8 cellular contexts compared by ENCODE assay signal in the genomic region with DNA sequence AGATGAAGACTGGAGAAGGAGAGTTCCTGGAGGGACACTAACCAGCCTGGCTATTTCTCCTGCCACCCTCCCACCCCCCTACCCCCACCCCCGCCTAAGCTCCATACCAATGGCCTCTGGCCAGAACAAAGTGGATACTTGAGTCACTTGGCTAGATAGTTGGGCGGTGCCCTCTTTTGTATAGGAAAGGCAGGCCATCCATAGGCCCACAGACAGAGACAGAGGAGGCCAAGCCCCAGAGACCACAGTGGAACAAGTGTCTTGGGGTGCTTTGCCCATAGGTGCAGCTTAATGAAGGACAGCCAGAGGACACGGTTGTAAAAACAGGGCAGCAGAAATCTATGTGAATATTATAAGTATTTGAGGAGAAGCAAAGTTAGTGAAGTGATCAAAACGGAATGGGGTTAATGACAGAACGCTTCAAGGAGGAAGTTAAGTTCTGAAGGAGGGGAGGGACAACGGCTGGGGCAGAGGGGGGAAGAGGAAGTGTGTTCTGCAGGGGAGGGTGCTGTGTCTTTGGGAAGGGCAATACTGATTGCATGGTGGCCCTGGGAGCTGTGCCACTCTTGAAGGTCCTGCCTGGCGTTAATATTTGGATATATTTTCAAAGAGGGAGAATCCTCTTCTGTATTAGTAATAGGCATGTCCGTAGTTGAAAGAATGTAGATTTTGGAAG. TPM values are rescaled to one million over a fixed set of nuclear protein-coding genes. Genes with fewer than 3 reads are reported as not detected.
A peak's percentile ranks its signal among the peaks of the same experiment; 100 is the strongest.
DNase-seq lines count a peak whose midpoint lies in the region; ATAC-seq and TF ChIP-seq lines count a peak whose summit lies in the region.

No MANE protein-coding gene starts in this region.

- peak overlapping the region; percentile 88 to 98 (median 94) for H3K27ac ChIP-seq in BLaER1 treated with 17β-estradiol and CSF1 and Interleukin-3, amounts not matched to agents 10 nM and 100 nM
- H3K27ac ChIP-seq in prostate gland, result no peak overlapping the region

- H3K4me2 ChIP-seq in BLaER1 treated with 17β-estradiol and CSF1 and Interleukin-3, amounts not matched to agents 10 nM and 100 nM, result peak overlapping the region; percentile 89 to 100 (median 98)

- no peaks in the 10 kb centered on the region for H3K27me3 ChIP-seq in BLaER1 treated with 17β-estradiol and CSF1 and Interleukin-3, amounts not matched to agents 10 nM and 100 nM
- H3K27me3 ChIP-seq in prostate gland (replicated peaks; ENCODE audit: insufficient read depth), result no peaks in the 10 kb centered on the region

- POLR2A ChIA-PET in activated CD8-positive, alpha-beta T cell treated with anti-CD3 and anti-CD28 coated beads for 36 hours (lab: Charles Lee), result interaction anchor here (0.6 to 3.8 kb wide), 15 partner anchors 8 to 208 kb away, joined by 3 to 26 read pairs (median 4); a partner anchor contains a TSS

- peaks cover 26 to 96% (median 84%) of the 10 kb centered on the region in 11 experiments; a peak in 21 of 22 replicates for H4K20me1 ChIP-seq in BLaER1 treated with 17β-estradiol and CSF1 and Interleukin-3, amounts not matched to agents 10 nM and 100 nM

- H3K9ac ChIP-seq in BLaER1 treated with 17β-estradiol and CSF1 and Interleukin-3, amounts not matched to agents 10 nM and 100 nM, result peak overlapping the region; percentile 81 to 92 (median 86)

- CTCF ChIA-PET in activated CD8-positive, alpha-beta T cell treated with anti-CD3 and anti-CD28 coated beads for 36 hours (lab: Charles Lee), result interaction anchor here (0.9 to 2.4 kb wide), 8 partner anchors 9 to 105 kb away, joined by 3 to 12 read pairs (median 4); no protein-coding TSS in a partner anchor

- H3K4me3 Mint-ChIP-seq in activated CD8-positive, alpha-beta T cell treated with anti-CD3 and anti-CD28 coated beads for 36 hours, result peak overlapping the region; percentile 59
- peak overlapping the region; percentile 43 for H3K4me3 Mint-ChIP-seq in nephron progenitor cell
- H3K4me3 Mint-ChIP-seq in HFFc6, result no peak overlapping the region

- no peaks in the 10 kb centered on the region for H3K9me3 Mint-ChIP-seq in activated CD8-positive, alpha-beta T cell treated with anti-CD3 and anti-CD28 coated beads for 36 hours
- H3K9me3 Mint-ChIP-seq in nephron progenitor cell, result no peaks in the 10 kb centered on the region
- no peaks in the 10 kb centered on the region for H3K9me3 Mint-ChIP-seq in HFFc6

- TF ChIP-seq CTCF in activated CD8-positive, alpha-beta T cell treated with anti-CD3 and anti-CD28 coated beads for 36 hours (IDR thresholded peaks at IDR 0.05), result no peak
- no peak for TF ChIP-seq CTCF in nephron progenitor cell (IDR thresholded peaks at IDR 0.05)
- TF ChIP-seq CTCF in prostate gland (IDR thresholded peaks at IDR 0.05), result no peak
- TF ChIP-seq CTCF in HFFc6 (IDR thresholded peaks at IDR 0.05), result no peak

- H3K4me1 Mint-ChIP-seq in activated CD8-positive, alpha-beta T cell treated with anti-CD3 and anti-CD28 coated beads for 36 hours (ENCODE audit: low read depth), result peaks cover 96% of the 10 kb centered on the region
- peaks cover 89% of the 10 kb centered on the region for H3K4me1 Mint-ChIP-seq in nephron progenitor cell
- H3K4me1 Mint-ChIP-seq in HFFc6 (ENCODE audit: low read depth), result peaks cover 41% of the 10 kb centered on the region

- peak; percentile 57 for DNase-seq in activated CD8-positive, alpha-beta T cell treated with anti-CD3 and anti-CD28 coated beads for 36 hours
- DNase-seq in nephron progenitor cell (no peak), prostate gland (ENCODE audit: low spot score) (no peak), HFFc6 (no peak), glomerular visceral epithelial cell (ENCODE audit: extremely low spot score) (no peak)

- peaks cover 95 to 100% (median 99%) of the 10 kb centered on the region in 10 experiments for H3K4me1 ChIP-seq in BLaER1 treated with 17β-estradiol and CSF1 and Interleukin-3, amounts not matched to agents 10 nM and 100 nM
- H3K4me1 ChIP-seq in prostate gland (replicated peaks), result no peaks in the 10 kb centered on the region

- 73% methylated on average over 8 of the region's 8 CpGs for WGBS in prostate gland

- H3K4me3 ChIP-seq in BLaER1 treated with 17β-estradiol and CSF1 and Interleukin-3, amounts not matched to agents 10 nM and 100 nM, result peak overlapping the region; percentile 24 to 66 (median 49); a peak in 18 of 20 replicates
- H3K4me3 ChIP-seq in prostate gland, result no peak overlapping the region

- peaks cover 22% of the 10 kb centered on the region for H3K36me3 Mint-ChIP-seq in activated CD8-positive, alpha-beta T cell treated with anti-CD3 and anti-CD28 coated beads for 36 hours (ENCODE audit: low read depth)
- H3K36me3 Mint-ChIP-seq in nephron progenitor cell (ENCODE audit: low read depth) (no peaks in the 10 kb centered on the region), HFFc6 (ENCODE audit: low read depth) (peaks cover 5% of the 10 kb centered on the region; the same call in 1 of the 2 replicates)

- no peak for TF ChIP-seq POLR2A in prostate gland (IDR thresholded peaks at IDR 0.05)

- peaks cover 30 to 78% (median 65%) of the 10 kb centered on the region in 11 experiments for H3K36me3 ChIP-seq in BLaER1 treated with 17β-estradiol and CSF1 and Interleukin-3, amounts not matched to agents 10 nM and 100 nM
- no peaks in the 10 kb centered on the region for H3K36me3 ChIP-seq in prostate gland

- no peaks in the 10 kb centered on the region for H3K9me3 ChIP-seq in BLaER1 treated with 17β-estradiol and CSF1 and Interleukin-3, amounts not matched to agents 10 nM and 100 nM (replicated peaks in 1 of 11)
- H3K9me3 ChIP-seq in prostate gland, result no peaks in the 10 kb centered on the region

- H3K27ac Mint-ChIP-seq in activated CD8-positive, alpha-beta T cell treated with anti-CD3 and anti-CD28 coated beads for 36 hours, result peak overlapping the region; percentile 87
- peak overlapping the region; percentile 89 for H3K27ac Mint-ChIP-seq in nephron progenitor cell
- H3K27ac Mint-ChIP-seq in HFFc6, result no peak overlapping the region

- ATAC-seq in GM19455 (IDR thresholded peaks at IDR 0.05; ENCODE audit: unreplicated experiment), result peak; percentile 38
- peak; percentile 22 for ATAC-seq in HG03469 (IDR thresholded peaks at IDR 0.05; ENCODE audit: unreplicated experiment)
- ATAC-seq in activated CD8-positive, alpha-beta T cell treated with anti-CD3 and anti-CD28 coated beads for 36 hours, result peak; percentile 48

- H3K27me3 Mint-ChIP-seq in activated CD8-positive, alpha-beta T cell treated with anti-CD3 and anti-CD28 coated beads for 36 hours, result no peaks in the 10 kb centered on the region
- H3K27me3 Mint-ChIP-seq in nephron progenitor cell (ENCODE audit: low read depth, poor library complexity) (peaks cover 17% of the 10 kb centered on the region), HFFc6 (ENCODE audit: insufficient read depth) (peaks cover 2% of the 10 kb centered on the region; the same call in 1 of the 2 replicates)

- intact Hi-C loops in activated CD8-positive, alpha-beta T cell treated with anti-CD3 and anti-CD28 coated beads for 36 hours (cut with micrococcal nuclease), result no loop called here
- intact Hi-C loops in prostate gland (cut with DNase I), result no loop called here

RNA-seq across cellular contexts. Expression of a gene that starts 32.7 kb away (rescaled TPM):
- 10 to 100 TPM; 43.8 to 47.8 TPM for total RNA-seq in activated CD8-positive, alpha-beta T cell treated with anti-CD3 and anti-CD28 coated beads for 36 hours
- 10 to 100 TPM in 1 of 2 donors, 1 to 10 TPM in 1; 9.8 to 10.6 TPM for total RNA-seq in prostate gland
- total RNA-seq in HFFc6 (2021; fragmentation: NEBNext Ultra II Directional; extraction: Animal tissue kit (Norgen Biotek cat#: 25700)), result 10 to 100 TPM; 11.0 to 24.2 (median 19.8) TPM

Comparison
In these comparisons a context has a peak if more than half of its experiments do, and no peak if none do; other contexts are left out.
1. H3K27ac ChIP-seq: peak in BLaER1 treated with 17β-estradiol and CSF1 and Interleukin-3, amounts not matched to agents 10 nM and 100 nM (11 of 11); none in prostate gland (0 of 2).
2. H3K4me3 ChIP-seq: peak in BLaER1 treated with 17β-estradiol and CSF1 and Interleukin-3, amounts not matched to agents 10 nM and 100 nM (10 of 10); none in prostate gland (0 of 2).
3. Peak in every context shown above with its lines, with median percentiles within 50 percentile points of each other: ATAC-seq.